12 cellular contexts compared by ENCODE assay signal in the genomic region with DNA sequence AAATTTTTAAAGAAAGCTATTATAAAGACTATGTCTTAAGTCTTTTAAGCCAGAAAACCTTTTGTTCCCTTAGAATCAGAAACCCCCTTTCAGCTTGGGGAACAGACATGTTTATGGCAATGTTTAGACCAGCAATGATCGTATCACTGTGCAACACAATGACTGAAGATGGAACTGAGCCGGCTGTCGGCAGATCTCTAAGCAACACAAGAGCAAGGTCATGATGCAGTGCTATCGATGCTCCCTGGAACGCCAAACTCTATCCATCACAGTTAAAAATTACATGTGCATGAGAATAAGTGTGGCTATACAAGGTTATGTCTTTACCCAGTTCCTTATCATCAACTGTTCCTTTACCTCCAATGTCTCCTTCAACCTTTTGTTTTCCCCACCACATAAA. TPM values are rescaled to one million over a fixed set of nuclear protein-coding genes. Genes with fewer than 3 reads are reported as not detected.
DNase-seq lines count a peak whose midpoint lies in the region; ATAC-seq and TF ChIP-seq lines count a peak whose summit lies in the region.
"Had no signal": no experiment of that assay in that cellular context is flagged by ENCODE, and none has a peak within 500 bp of the region (broad histone marks: within the 10 kb centered on the region; RNA-seq: fewer than 3 reads in every experiment).

No MANE protein-coding gene starts in this region.

- no peaks in the 10 kb centered on the region for H3K36me3 ChIP-seq in neutrophil

- H3K4me1 Mint-ChIP-seq in activated CD4-positive, alpha-beta memory T cell treated with anti-CD3 and anti-CD28 coated beads for 36 hours (ENCODE audit: low read depth), result peaks cover 50% of the 10 kb centered on the region
- H3K4me1 Mint-ChIP-seq in activated CD4-positive, alpha-beta memory T cell treated with anti-CD3 and anti-CD28 coated beads, Interleukin-2, amount 10 ng/mL, durations not matched to agents 7 days and 5 days, result peaks cover 60% of the 10 kb centered on the region

- CTCF ChIA-PET in activated CD4-positive, alpha-beta memory T cell treated with anti-CD3 and anti-CD28 coated beads for 36 hours (lab: Charles Lee), result interaction anchor here (1.0 to 1.2 kb wide), 2 partner anchors 12 to 180 kb away, joined by 4 read pairs; no protein-coding TSS in a partner anchor
- CTCF ChIA-PET in activated CD4-positive, alpha-beta memory T cell treated with anti-CD3 and anti-CD28 coated beads, Interleukin-2, amount 10 ng/mL, durations not matched to agents 7 days and 5 days (lab: Charles Lee), result interaction anchor here (1.1 to 6.6 kb wide), 4 partner anchors 8 to 122 kb away, joined by 3 to 73 read pairs (median 6); a partner anchor contains a TSS

- peak overlapping the region; percentile 97 for H3K27ac Mint-ChIP-seq in activated CD4-positive, alpha-beta memory T cell treated with anti-CD3 and anti-CD28 coated beads for 36 hours
- H3K27ac Mint-ChIP-seq in activated CD4-positive, alpha-beta memory T cell treated with anti-CD3 and anti-CD28 coated beads, Interleukin-2, amount 10 ng/mL, durations not matched to agents 7 days and 5 days, result no peak overlapping the region

- H3K4me3 ChIP-seq in neutrophil (ENCODE audit: low read depth in 1 of 2, low read length in 1 of 2), result no peak overlapping the region

- no peaks in the 10 kb centered on the region for H3K27me3 ChIP-seq in neutrophil

- H3K4me1 ChIP-seq in neutrophil (ENCODE audit: control insufficient read depth in 1 of 2, insufficient read depth in 1 of 2, low read depth in 1 of 2, low read length in 1 of 2), result peaks cover 76 to 79% of the 10 kb centered on the region in 2 experiments

- TF ChIP-seq CTCF in neutrophil (IDR thresholded peaks at IDR 0.05), result no peak

- H3K4me3 Mint-ChIP-seq in activated CD4-positive, alpha-beta memory T cell treated with anti-CD3 and anti-CD28 coated beads for 36 hours, result no peak overlapping the region
- no peak overlapping the region for H3K4me3 Mint-ChIP-seq in activated CD4-positive, alpha-beta memory T cell treated with anti-CD3 and anti-CD28 coated beads, Interleukin-2, amount 10 ng/mL, durations not matched to agents 7 days and 5 days

- no peak for ATAC-seq in stimulated activated naive CD8-positive, alpha-beta T cell treated with anti-CD3 and anti-CD28 coated beads, Interleukin-15, Interleukin-2, amounts not matched to agents 100 U/mL and 50 U/mL, for 24 hours
- ATAC-seq: SK-N-SH treated with all-trans-retinoic acid at 6 μM for 48 hours had no signal

- intact Hi-C loops in activated CD4-positive, alpha-beta memory T cell treated with anti-CD3 and anti-CD28 coated beads for 36 hours (cut with micrococcal nuclease), result loop anchor here (5.0 to 10.0 kb wide), 4 partner anchors 177 to 1044 kb away; a partner anchor contains a TSS

- H3K9me3 Mint-ChIP-seq in activated CD4-positive, alpha-beta memory T cell treated with anti-CD3 and anti-CD28 coated beads for 36 hours, result no peaks in the 10 kb centered on the region
- no peaks in the 10 kb centered on the region for H3K9me3 Mint-ChIP-seq in activated CD4-positive, alpha-beta memory T cell treated with anti-CD3 and anti-CD28 coated beads, Interleukin-2, amount 10 ng/mL, durations not matched to agents 7 days and 5 days

- DNase-seq in activated CD4-positive, alpha-beta memory T cell treated with anti-CD3 and anti-CD28 coated beads for 36 hours, result no peak
- DNase-seq in activated CD4-positive, alpha-beta memory T cell treated with anti-CD3 and anti-CD28 coated beads, Interleukin-2, amount 10 ng/mL, durations not matched to agents 7 days and 5 days, result no peak
- DNase-seq in NAMALWA (ENCODE audit: low spot score), result peak; percentile 27
- peak; percentile 26 for DNase-seq in dermis blood vessel endothelial cell
- DNase-seq in NCI-H1930 (lab: John Stamatoyannopoulos, UW), result no peak
- no peak for DNase-seq in stimulated activated naive CD8-positive, alpha-beta T cell treated with anti-CD3 and anti-CD28 coated beads, Interleukin-15, Interleukin-2, amounts not matched to agents 100 U/mL and 50 U/mL, for 24 hours
- no peak for DNase-seq in middle frontal gyrus (ENCODE audit: extremely low spot score, low spot score)
- DNase-seq: NCI-H1092 treated with DMSO at 0.1 percent for 48 hours, NCI-H2171 treated with DMSO at 0.1 percent for 48 hours had no signal

- POLR2A ChIA-PET in activated CD4-positive, alpha-beta memory T cell treated with anti-CD3 and anti-CD28 coated beads for 36 hours (lab: Charles Lee), result no interaction called here
- POLR2A ChIA-PET in activated CD4-positive, alpha-beta memory T cell treated with anti-CD3 and anti-CD28 coated beads, Interleukin-2, amount 10 ng/mL, durations not matched to agents 7 days and 5 days (lab: Charles Lee), result interaction anchor here (0.7 to 10.5 kb wide), 5 partner anchors 10 to 177 kb away, joined by 3 to 156 read pairs (median 4); a partner anchor contains a TSS

- H3K36me3 Mint-ChIP-seq in activated CD4-positive, alpha-beta memory T cell treated with anti-CD3 and anti-CD28 coated beads for 36 hours, result peaks cover 8% of the 10 kb centered on the region
- H3K36me3 Mint-ChIP-seq in activated CD4-positive, alpha-beta memory T cell treated with anti-CD3 and anti-CD28 coated beads, Interleukin-2, amount 10 ng/mL, durations not matched to agents 7 days and 5 days (ENCODE audit: low read depth), result peaks cover 21% of the 10 kb centered on the region

- no peaks in the 10 kb centered on the region for H3K9me3 ChIP-seq in neutrophil

- H3K27me3 Mint-ChIP-seq in activated CD4-positive, alpha-beta memory T cell treated with anti-CD3 and anti-CD28 coated beads for 36 hours, result no peaks in the 10 kb centered on the region
- no peaks in the 10 kb centered on the region for H3K27me3 Mint-ChIP-seq in activated CD4-positive, alpha-beta memory T cell treated with anti-CD3 and anti-CD28 coated beads, Interleukin-2, amount 10 ng/mL, durations not matched to agents 7 days and 5 days

- peak overlapping the region; percentile 100 for H3K27ac ChIP-seq in neutrophil

RNA-seq across cellular contexts. Expression of a gene that starts 1.8 kb away (rescaled TPM):
- total RNA-seq in activated CD4-positive, alpha-beta memory T cell treated with anti-CD3 and anti-CD28 coated beads for 36 hours, result 10 to 100 TPM; 61.9 to 68.1 TPM
- total RNA-seq in activated CD4-positive, alpha-beta memory T cell treated with anti-CD3 and anti-CD28 coated beads, Interleukin-2, amount 10 ng/mL, durations not matched to agents 7 days and 5 days, result 100 to 1,000 TPM; 142 to 143 TPM
- total RNA-seq in dermis blood vessel endothelial cell, result 4.1 and 8.6 TPM in 2 replicates

RNA-seq across cellular contexts. Expression of a gene that starts 10.2 kb away (rescaled TPM):
- total RNA-seq in activated CD4-positive, alpha-beta memory T cell treated with anti-CD3 and anti-CD28 coated beads for 36 hours, result under 1 TPM; 0.36 to 0.38 TPM
- total RNA-seq in activated CD4-positive, alpha-beta memory T cell treated with anti-CD3 and anti-CD28 coated beads, Interleukin-2, amount 10 ng/mL, durations not matched to agents 7 days and 5 days, result 1 to 10 TPM; 1.6 to 2.3 TPM
- total RNA-seq in dermis blood vessel endothelial cell, result under 0.01 TPM in 1 of 2 replicates, not detected in the other
- total RNA-seq: lung microvascular endothelial cell had no signal

Comparison
In these comparisons a context has a peak if more than half of its experiments do, and no peak if none do; other contexts are left out.
1. DNase-seq: peak in NAMALWA (single experiment) and dermis blood vessel endothelial cell (single experiment); none in activated CD4-positive, alpha-beta memory T cell treated with anti-CD3 and anti-CD28 coated beads for 36 hours (single experiment), activated CD4-positive, alpha-beta memory T cell treated with anti-CD3 and anti-CD28 coated beads, Interleukin-2, amount 10 ng/mL, durations not matched to agents 7 days and 5 days (single experiment), NCI-H1930 (0 of 2), stimulated activated naive CD8-positive, alpha-beta T cell treated with anti-CD3 and anti-CD28 coated beads, Interleukin-15, Interleukin-2, amounts not matched to agents 100 U/mL and 50 U/mL, for 24 hours (single experiment) and middle frontal gyrus (single experiment).